8 cellular contexts compared by ENCODE assay signal in the genomic region with DNA sequence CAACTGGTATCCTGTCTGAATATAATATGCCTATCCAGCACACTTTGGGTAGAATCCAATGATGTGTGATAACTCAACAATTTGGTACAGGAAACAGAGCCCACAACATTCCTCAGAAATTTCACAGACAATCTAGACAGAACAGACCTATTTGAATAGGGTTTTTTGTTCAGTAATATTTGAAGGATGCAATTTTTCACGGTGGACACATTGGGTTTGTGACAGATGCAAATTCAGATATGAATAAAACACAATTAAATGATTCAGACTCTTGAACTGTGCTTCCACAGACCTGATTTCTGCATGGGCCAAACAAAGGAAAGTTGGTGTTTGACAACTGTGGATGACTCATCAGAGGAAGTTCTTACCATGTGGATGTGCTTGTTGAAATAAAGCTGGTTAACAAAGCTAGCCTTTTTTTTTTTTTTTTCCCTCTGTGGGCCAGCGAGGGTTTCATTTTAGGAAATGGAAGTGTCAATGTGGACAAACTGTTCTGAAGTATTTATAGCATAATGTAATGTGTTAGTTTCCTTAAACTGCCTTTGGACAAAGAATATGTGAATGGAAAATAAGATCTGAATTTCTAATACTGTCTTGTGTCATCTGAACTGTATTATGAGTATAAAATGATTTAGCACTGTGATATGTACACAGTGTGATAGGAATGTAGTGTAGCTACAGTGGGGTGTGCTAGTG. TPM values are rescaled to one million over a fixed set of nuclear protein-coding genes. Genes with fewer than 3 reads are reported as not detected.
DNase-seq lines count a peak whose midpoint lies in the region; ATAC-seq and TF ChIP-seq lines count a peak whose summit lies in the region.

No MANE protein-coding gene starts in this region.

- intact Hi-C loops in HCT116 (cut with micrococcal nuclease) (no loop called here), right lobe of liver (cut with DNase I) (no loop called here)

- no peaks in the 10 kb centered on the region for H3K9me2 ChIP-seq in HCT116 (ENCODE audit: insufficient read depth)

- H3K36me3 ChIP-seq in BLaER1 treated with 17β-estradiol and CSF1 and Interleukin-3, amounts not matched to agents 10 nM and 100 nM: peaks cover 0 to 9% (median 5%) of the 10 kb centered on the region in 11 experiments; a peak in 10 of 22 replicates
- H3K36me3 ChIP-seq in HCT116 (ENCODE audit: control insufficient read depth in 1 of 2, insufficient read depth in 2 of 2, low read length in 2 of 2): peaks cover 0 to 6% of the 10 kb centered on the region in 2 experiments; a peak in 1 of 4 replicates
- H3K36me3 ChIP-seq in right lobe of liver: no peaks in the 10 kb centered on the region
- H3K36me3 ChIP-seq in upper lobe of left lung: no peaks in the 10 kb centered on the region

- H3K4me1 ChIP-seq in BLaER1 treated with 17β-estradiol and CSF1 and Interleukin-3, amounts not matched to agents 10 nM and 100 nM: peaks cover 62 to 79% (median 74%) of the 10 kb centered on the region in 10 experiments
- H3K4me1 ChIP-seq in HCT116 (ENCODE audit: control insufficient read depth in 1 of 2, insufficient read depth in 2 of 2, low read length in 2 of 2) (peaks cover 38 to 51% of the 10 kb centered on the region in 2 experiments), right lobe of liver (peaks cover 0 to 30% (median 7%) of the 10 kb centered on the region in 4 donors), upper lobe of left lung (peaks cover 28 to 40% (median 36%) of the 10 kb centered on the region in 4 donors)

- H3K79me2 ChIP-seq in HCT116 (ENCODE audit: insufficient read depth, low read length): peaks cover 9% of the 10 kb centered on the region

- H3K9ac ChIP-seq in BLaER1 treated with 17β-estradiol and CSF1 and Interleukin-3, amounts not matched to agents 10 nM and 100 nM: peak overlapping the region; percentile 49 to 88 (median 79); a peak in 19 of 22 replicates
- peak overlapping the region; percentile 5; the same call in 1 of the 2 replicates for H3K9ac ChIP-seq in HCT116 (ENCODE audit: low read length)

- RAD21 ChIA-PET in HCT116 (lab: Charles Lee; ENCODE audit: low non-redundant PET in 1 of 2, low total read pairs in 2 of 2, uncharacterized antibody in 2 of 2, unreplicated experiment in 2 of 2): no interaction called here

- peak overlapping the region in 1 of 10 experiments; percentile 16; a peak in 5 of 20 replicates for H3K4me3 ChIP-seq in BLaER1 treated with 17β-estradiol and CSF1 and Interleukin-3, amounts not matched to agents 10 nM and 100 nM
- H3K4me3 ChIP-seq in HCT116 (replicated peaks in 1 of 2; ENCODE audit: low read depth in 1 of 2, low read length in 2 of 2) (peak overlapping the region in 1 of 2 experiments; percentile 11; a peak in 2 of 4 replicates), coronary artery (no peak overlapping the region), right lobe of liver (no peak overlapping the region), upper lobe of left lung (no peak overlapping the region)

- no peaks in the 10 kb centered on the region for H4K20me1 ChIP-seq in BLaER1 treated with 17β-estradiol and CSF1 and Interleukin-3, amounts not matched to agents 10 nM and 100 nM
- H4K20me1 ChIP-seq in HCT116 (ENCODE audit: insufficient read depth): no peaks in the 10 kb centered on the region

- TF ChIP-seq POLR2A in HCT116 (IDR thresholded peaks at IDR 0.05; ENCODE audit: borderline replicate concordance, extremely low read depth, insufficient read depth, insufficient read length): no peak
- no peak for TF ChIP-seq POLR2A in right lobe of liver (IDR thresholded peaks at IDR 0.05)
- no peak for TF ChIP-seq POLR2A in upper lobe of left lung (IDR thresholded peaks at IDR 0.05)

- no TSS peak for BruUV-seq in HCT116 (replicated peaks; lab: Mats Ljungman, UMichigan)

- WGBS in right lobe of liver (ENCODE audit: insufficient coverage, low coverage, low lambda C conversion rate, missing lambda C conversion rate): 17% methylated on average over 2 of the region's 2 CpGs
- WGBS in upper lobe of left lung, 2 donors: 10% methylated on average over 2 of the region's 2 CpGs

- peak overlapping the region; percentile 66 to 98 (median 94); a peak in 21 of 22 replicates for H3K27ac ChIP-seq in BLaER1 treated with 17β-estradiol and CSF1 and Interleukin-3, amounts not matched to agents 10 nM and 100 nM
- peak overlapping the region; percentile 64 for H3K27ac ChIP-seq in HCT116 (ENCODE audit: low read depth, low read length)
- peak overlapping the region; percentile 32 to 61 for H3K27ac ChIP-seq in coronary artery
- H3K27ac ChIP-seq in right lobe of liver: peak overlapping the region in 1 of 3 donors; percentile 49
- peak overlapping the region; percentile 47 to 65 (median 58) for H3K27ac ChIP-seq in upper lobe of left lung

- TF ChIP-seq EP300 in upper lobe of left lung (IDR thresholded peaks at IDR 0.05): peak in 2 of 4 donors; percentile 66 to 88

- H3K4me2 ChIP-seq in BLaER1 treated with 17β-estradiol and CSF1 and Interleukin-3, amounts not matched to agents 10 nM and 100 nM: peak overlapping the region; percentile 67 to 96 (median 84)
- peak overlapping the region; percentile 78 for H3K4me2 ChIP-seq in HCT116 (ENCODE audit: low read length)

- CTCF ChIA-PET in HCT116 (lab: Charles Lee): no interaction called here

- in situ Hi-C loops in SK-MEL-5 (cut with HindIII; ENCODE audit: low pct_unique_long_range_greater_than_20kb, low sequenced_read_pairs): no loop called here

- peak; percentile 69 for ATAC-seq in HCT116
- peak; percentile 73 to 84 (median 81) for ATAC-seq in right lobe of liver
- ATAC-seq in upper lobe of left lung (ENCODE audit: low FRiP score in 2 of 2): peak; percentile 72 to 85
- no peak for ATAC-seq in HG03108 (IDR thresholded peaks at IDR 0.05; ENCODE audit: unreplicated experiment)
- ATAC-seq in GM21367 (IDR thresholded peaks at IDR 0.05; ENCODE audit: unreplicated experiment): no peak

- peak; percentile 66 for DNase-seq in HCT116 (ENCODE audit: low read depth, low spot score)
- peak; percentile 100 for DNase-seq in SK-MEL-5 (ENCODE audit: low read depth, low spot score)
- no peak for DNase-seq in coronary artery (ENCODE audit: low spot score)
- no peak for DNase-seq in right lobe of liver
- DNase-seq in upper lobe of left lung: peak in 1 of 2 donors; percentile 38

- no peak for TF ChIP-seq RAD21 in HCT116 (IDR thresholded peaks at IDR 0.05; ENCODE audit: low read depth)

- POLR2A ChIA-PET in HCT116 (lab: Charles Lee): no interaction called here

- no peak for TF ChIP-seq CTCF in HCT116 (IDR thresholded peaks at IDR 0.05 in 2 of 3, conservative IDR thresholded peaks at IDR 0.05 in 1 of 3; ENCODE audit: borderline replicate concordance in 1 of 3, insufficient read depth in 1 of 3, low read depth in 2 of 3, low read length in 2 of 3)
- TF ChIP-seq CTCF in coronary artery (IDR thresholded peaks at IDR 0.05): no peak
- TF ChIP-seq CTCF in right lobe of liver (IDR thresholded peaks at IDR 0.05): no peak
- no peak for TF ChIP-seq CTCF in upper lobe of left lung (IDR thresholded peaks at IDR 0.05)

- no peaks in the 10 kb centered on the region for H3K27me3 ChIP-seq in BLaER1 treated with 17β-estradiol and CSF1 and Interleukin-3, amounts not matched to agents 10 nM and 100 nM
- H3K27me3 ChIP-seq in HCT116 (ENCODE audit: insufficient read depth, low read length) (no peaks in the 10 kb centered on the region), right lobe of liver (no peaks in the 10 kb centered on the region), upper lobe of left lung (no peaks in the 10 kb centered on the region)

- peaks cover 7 to 25% (median 17%) of the 10 kb centered on the region in 11 experiments; a peak in 20 of 22 replicates for H3K9me3 ChIP-seq in BLaER1 treated with 17β-estradiol and CSF1 and Interleukin-3, amounts not matched to agents 10 nM and 100 nM (replicated peaks in 1 of 11)
- H3K9me3 ChIP-seq in HCT116 (ENCODE audit: control insufficient read depth in 1 of 2, insufficient read depth in 1 of 2, low read depth in 1 of 2, low read length in 2 of 2) (no peaks in the 10 kb centered on the region; a peak in 1 of 4 replicates), right lobe of liver (no peaks in the 10 kb centered on the region), upper lobe of left lung (no peaks in the 10 kb centered on the region)

- no peak overlapping the region for H2AFZ ChIP-seq in HCT116 (ENCODE audit: low read depth, low read length, poor library complexity, severe bottlenecking)

TF ChIP-seq in HCT116, 20 proteins besides CTCF, POLR2A, EP300 and RAD21 (continues in another document):
- TF ChIP-seq FOSL1 (IDR thresholded peaks at IDR 0.05; ENCODE audit: low read depth): peak; percentile 82
- TF ChIP-seq, protein P1, sequence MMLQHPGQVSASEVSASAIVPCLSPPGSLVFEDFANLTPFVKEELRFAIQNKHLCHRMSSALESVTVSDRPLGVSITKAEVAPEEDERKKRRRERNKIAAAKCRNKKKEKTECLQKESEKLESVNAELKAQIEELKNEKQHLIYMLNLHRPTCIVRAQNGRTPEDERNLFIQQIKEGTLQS (IDR thresholded peaks at IDR 0.05): 0 out of 2 replicates have a peak, but pooled peaks have one; percentile 35

RNA-seq across cellular contexts. Expression of a gene that starts 43.2 kb away (rescaled TPM):
- total RNA-seq in HCT116 (2021; ENCODE audit: unreplicated experiment) (28.8 TPM), right lobe of liver (10 to 100 TPM in 3 of 6 experiments, 1 to 10 TPM in 3; 8.6 to 11.6 (median 9.7) TPM), upper lobe of left lung (10 to 100 TPM; 10.1 to 42.5 (median 19.8) TPM)
- polyA plus RNA-seq in HCT116 (2012): 7.2 and 9.0 TPM in 2 replicates
- 23.0 and 23.6 TPM in 2 replicates for total RNA-seq in SK-MEL-5 (2014; rRNA removed; shearing (Covaris generic))
- 15.1 and 16.5 TPM in 2 replicates for polyA plus RNA-seq in SK-MEL-5 (2015; cell fraction: cytosol; rRNA removed)
- polyA plus RNA-seq in SK-MEL-5 (2015; cell fraction: nucleus; rRNA removed): 105 and 121 TPM in 2 replicates

Comparison
In these comparisons a context has a peak if more than half of its experiments do, and no peak if none do; other contexts are left out.
1. ATAC-seq: peak in HCT116 (single experiment), right lobe of liver (4 of 4) and upper lobe of left lung (2 of 2); none in HG03108 (single experiment) and GM21367 (single experiment).
2. DNase-seq: peak in HCT116 (single experiment) and SK-MEL-5 (single experiment); none in coronary artery (single experiment) and right lobe of liver (0 of 3).